In the genomic region with DNA sequence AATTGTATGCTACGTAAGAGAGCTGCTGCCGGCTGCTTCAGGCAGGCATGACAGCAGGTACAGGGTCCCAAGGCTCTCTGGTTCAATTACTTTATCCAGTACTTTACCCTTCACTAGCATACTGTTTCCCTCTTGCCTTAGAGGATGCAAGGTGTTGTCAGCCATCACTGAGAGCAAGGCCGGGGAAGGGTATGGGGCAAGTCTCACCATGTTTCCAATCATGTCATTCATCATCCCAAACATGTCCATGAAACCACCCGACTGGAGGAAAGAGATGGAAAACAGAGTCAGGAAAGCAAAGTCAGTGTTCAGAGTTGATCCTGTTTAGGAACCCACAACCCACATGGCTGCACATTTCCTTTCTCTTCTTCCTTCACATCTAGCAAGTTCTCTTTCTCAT, we compare ENCODE assay signal across 1 cellular context.
TF ChIP-seq lines count a peak whose summit lies in the region.

No MANE protein-coding gene starts in this region.

TF ChIP-seq in GM23338, 12 proteins besides CTCF, POLR2A, EP300 and RAD21:
- TF ChIP-seq EZH2 (IDR thresholded peaks at IDR 0.05; ENCODE audit: low read depth, unreplicated experiment) (no peak), STAT1 (IDR thresholded peaks at IDR 0.05; ENCODE audit: unreplicated experiment) (no peak), NANOG (IDR thresholded peaks at IDR 0.05; ENCODE audit: borderline replicate concordance) (no peak), ZNF114 (CRISPR knock-in tag; IDR thresholded peaks at IDR 0.05) (no peak), EZH2phosphoT487 (IDR thresholded peaks at IDR 0.05; ENCODE audit: unreplicated experiment) (no peak), JUNB (IDR thresholded peaks at IDR 0.05; ENCODE audit: unreplicated experiment) (no peak), ZNF331 (CRISPR knock-in tag; IDR thresholded peaks at IDR 0.05; ENCODE audit: low read depth) (no peak), POLR2AphosphoS5 (IDR thresholded peaks at IDR 0.05; ENCODE audit: low read depth) (no peak)
- TF ChIP-seq, protein P1, sequence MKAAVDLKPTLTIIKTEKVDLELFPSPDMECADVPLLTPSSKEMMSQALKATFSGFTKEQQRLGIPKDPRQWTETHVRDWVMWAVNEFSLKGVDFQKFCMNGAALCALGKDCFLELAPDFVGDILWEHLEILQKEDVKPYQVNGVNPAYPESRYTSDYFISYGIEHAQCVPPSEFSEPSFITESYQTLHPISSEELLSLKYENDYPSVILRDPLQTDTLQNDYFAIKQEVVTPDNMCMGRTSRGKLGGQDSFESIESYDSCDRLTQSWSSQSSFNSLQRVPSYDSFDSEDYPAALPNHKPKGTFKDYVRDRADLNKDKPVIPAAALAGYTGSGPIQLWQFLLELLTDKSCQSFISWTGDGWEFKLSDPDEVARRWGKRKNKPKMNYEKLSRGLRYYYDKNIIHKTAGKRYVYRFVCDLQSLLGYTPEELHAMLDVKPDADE (IDR thresholded peaks at IDR 0.05): no peak
- TF ChIP-seq, protein P2, sequence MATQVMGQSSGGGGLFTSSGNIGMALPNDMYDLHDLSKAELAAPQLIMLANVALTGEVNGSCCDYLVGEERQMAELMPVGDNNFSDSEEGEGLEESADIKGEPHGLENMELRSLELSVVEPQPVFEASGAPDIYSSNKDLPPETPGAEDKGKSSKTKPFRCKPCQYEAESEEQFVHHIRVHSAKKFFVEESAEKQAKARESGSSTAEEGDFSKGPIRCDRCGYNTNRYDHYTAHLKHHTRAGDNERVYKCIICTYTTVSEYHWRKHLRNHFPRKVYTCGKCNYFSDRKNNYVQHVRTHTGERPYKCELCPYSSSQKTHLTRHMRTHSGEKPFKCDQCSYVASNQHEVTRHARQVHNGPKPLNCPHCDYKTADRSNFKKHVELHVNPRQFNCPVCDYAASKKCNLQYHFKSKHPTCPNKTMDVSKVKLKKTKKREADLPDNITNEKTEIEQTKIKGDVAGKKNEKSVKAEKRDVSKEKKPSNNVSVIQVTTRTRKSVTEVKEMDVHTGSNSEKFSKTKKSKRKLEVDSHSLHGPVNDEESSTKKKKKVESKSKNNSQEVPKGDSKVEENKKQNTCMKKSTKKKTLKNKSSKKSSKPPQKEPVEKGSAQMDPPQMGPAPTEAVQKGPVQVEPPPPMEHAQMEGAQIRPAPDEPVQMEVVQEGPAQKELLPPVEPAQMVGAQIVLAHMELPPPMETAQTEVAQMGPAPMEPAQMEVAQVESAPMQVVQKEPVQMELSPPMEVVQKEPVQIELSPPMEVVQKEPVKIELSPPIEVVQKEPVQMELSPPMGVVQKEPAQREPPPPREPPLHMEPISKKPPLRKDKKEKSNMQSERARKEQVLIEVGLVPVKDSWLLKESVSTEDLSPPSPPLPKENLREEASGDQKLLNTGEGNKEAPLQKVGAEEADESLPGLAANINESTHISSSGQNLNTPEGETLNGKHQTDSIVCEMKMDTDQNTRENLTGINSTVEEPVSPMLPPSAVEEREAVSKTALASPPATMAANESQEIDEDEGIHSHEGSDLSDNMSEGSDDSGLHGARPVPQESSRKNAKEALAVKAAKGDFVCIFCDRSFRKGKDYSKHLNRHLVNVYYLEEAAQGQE (IDR thresholded peaks at IDR 0.05; ENCODE audit: unreplicated experiment): no peak
